ENCODE assay signal across 10 cellular contexts in the genomic region with DNA sequence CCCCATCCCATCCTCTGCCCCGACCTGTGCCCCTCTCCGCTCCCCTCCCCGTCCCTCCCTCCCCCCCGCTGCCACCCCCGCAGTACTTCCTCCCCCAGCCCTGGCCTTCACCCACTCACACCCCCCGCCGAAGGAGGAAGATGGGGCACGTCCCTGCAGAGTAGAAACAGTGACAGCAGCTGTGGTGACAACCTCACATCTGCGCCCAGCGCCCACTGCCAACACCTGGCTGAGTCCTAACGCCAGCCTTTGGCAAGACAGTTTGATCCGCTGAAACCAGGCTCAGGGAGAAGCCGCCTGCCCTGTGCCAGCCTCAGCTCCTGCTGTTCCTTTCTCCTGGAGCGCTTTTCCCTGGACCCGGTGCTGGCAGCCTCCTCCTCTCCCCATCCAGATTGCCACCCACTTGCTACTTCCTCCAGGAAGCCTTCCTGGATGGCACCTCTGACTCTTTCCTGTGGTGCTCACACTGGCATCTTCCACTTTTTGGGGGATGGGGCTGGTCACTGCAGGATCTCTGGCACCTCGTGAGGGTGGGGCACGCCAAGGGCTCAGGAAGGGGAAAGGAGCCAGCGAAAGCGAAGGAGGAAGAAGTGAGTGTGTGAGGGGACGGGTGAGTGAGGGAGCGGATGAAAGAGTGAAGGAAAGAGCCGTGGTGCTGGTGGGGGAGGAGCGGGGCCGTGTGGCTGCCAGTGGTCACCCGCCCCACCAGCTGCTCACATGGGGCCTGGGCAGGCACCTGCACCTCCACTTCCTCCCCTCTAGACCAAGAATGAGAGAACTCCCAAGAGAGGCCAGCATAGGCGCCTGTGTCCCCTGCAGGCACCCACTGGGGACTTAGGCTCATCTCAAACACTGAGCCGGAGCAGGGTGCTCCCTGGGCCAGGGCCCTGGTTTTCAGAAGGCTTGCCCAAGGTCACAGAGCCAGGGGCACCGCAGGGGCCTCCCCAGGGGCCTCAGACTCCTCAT. TPM values are rescaled to one million over a fixed set of nuclear protein-coding genes. Genes with fewer than 3 reads are reported as not detected.
A peak's percentile ranks its signal among the peaks of the same experiment; 100 is the strongest.
DNase-seq lines count a peak whose midpoint lies in the region; ATAC-seq, FAIRE-seq and TF ChIP-seq lines count a peak whose summit lies in the region.
"Had no signal": no experiment of that assay in that cellular context is flagged by ENCODE, and none has a peak within 500 bp of the region (broad histone marks: within the 10 kb centered on the region; RNA-seq: fewer than 3 reads in every experiment).

No MANE protein-coding gene starts in this region.

- H4K20me1 ChIP-seq in K562 (replicated peaks; ENCODE audit: control insufficient read depth, insufficient read depth, low read length): peaks cover 44% of the 10 kb centered on the region

- POLR2A ChIA-PET in K562 (lab: Yijun Ruan, JAX): interaction anchor here (0.6 kb wide), 1 partner anchor 30 kb away, joined by 3 read pairs; no protein-coding TSS in a partner anchor

- H3K9me3 ChIP-seq in K562 (replicated peaks; ENCODE audit: control insufficient read depth, insufficient read depth, low read depth, low read length): no peaks in the 10 kb centered on the region
- H3K9me3 ChIP-seq: esophagus squamous epithelium had no signal

- peak; percentile 49 for DNase-seq in activated gamma-delta T cell treated with Interleukin-2 at 50 U/mL for 16 hours
- DNase-seq in activated gamma-delta T cell (lab: John Stamatoyannopoulos, UW): no peak
- peak; percentile 79 for DNase-seq in Jurkat, Clone E6-1 (ENCODE audit: low read depth, low spot score)
- DNase-seq in K562 (ENCODE audit: extremely low read depth in 1 of 4, low spot score in 3 of 4): no peak
- DNase-seq in retina: no peak
- DNase-seq in kidney tubule cell (ENCODE audit: low spot score): no peak
- DNase-seq in SHP77 (lab: John Stamatoyannopoulos, UW): no peak
- DNase-seq: esophagus squamous epithelium, NCI-H1930 had no signal

- TF ChIP-seq POLR2A in K562 (conservative IDR thresholded peaks at IDR 0.05): no peak

- H3K9me1 ChIP-seq in K562 (ENCODE audit: control insufficient read depth, insufficient read depth, low read length): peaks cover 11% of the 10 kb centered on the region

- H3K36me3 ChIP-seq in K562 (ENCODE audit: control insufficient read depth, insufficient read depth, low read length): peaks cover 60% of the 10 kb centered on the region; the same call in 2 of the 3 replicates
- H3K36me3 ChIP-seq: esophagus squamous epithelium had no signal

- peaks cover 2 to 98% of the 10 kb centered on the region in 2 experiments; a peak in 4 of 5 replicates for H3K4me1 ChIP-seq in K562 (replicated peaks in 1 of 2; ENCODE audit: control insufficient read depth in 2 of 2, insufficient read depth in 2 of 2, low read length in 2 of 2)
- H3K4me1 ChIP-seq: esophagus squamous epithelium had no signal

- in situ Hi-C loops in K562 (cut with MboI): no loop called here

- no peak overlapping the region for H2AFZ ChIP-seq in K562 (ENCODE audit: low read depth, low read length)

- no peak overlapping the region for H3K4me3 ChIP-seq in Jurkat, Clone E6-1 (ENCODE audit: low read length)
- no peak overlapping the region for H3K4me3 ChIP-seq in K562
- H3K4me3 ChIP-seq: esophagus squamous epithelium had no signal

- H3K4me2 ChIP-seq in K562 (ENCODE audit: insufficient read depth, low read length): no peak overlapping the region

- no peaks in the 10 kb centered on the region for H3K27me3 Mint-ChIP-seq in stimulated activated naive CD8-positive, alpha-beta T cell treated with anti-CD3 and anti-CD28 coated beads, Interleukin-15, Interleukin-2, amounts not matched to agents 100 ng/mL and 50 ng/mL, for 24 hours

- FAIRE-seq in K562 (lab: Jason Lieb, UNC): no peak

- H3K4me3 Mint-ChIP-seq in stimulated activated naive CD8-positive, alpha-beta T cell treated with anti-CD3 and anti-CD28 coated beads, Interleukin-15, Interleukin-2, amounts not matched to agents 100 ng/mL and 50 ng/mL, for 24 hours: peak overlapping the region; percentile 30

- H3K79me2 ChIP-seq in K562 (ENCODE audit: control insufficient read depth, insufficient read depth, low read length): peaks cover 97% of the 10 kb centered on the region

- no TSS peak for BruUV-seq in K562 (replicated peaks; lab: Mats Ljungman, UMichigan)

- no peak for TF ChIP-seq EP300 in K562 (IDR thresholded peaks at IDR 0.05; ENCODE audit: low read length)

- no peaks in the 10 kb centered on the region for H3K36me3 Mint-ChIP-seq in stimulated activated naive CD8-positive, alpha-beta T cell treated with anti-CD3 and anti-CD28 coated beads, Interleukin-15, Interleukin-2, amounts not matched to agents 100 ng/mL and 50 ng/mL, for 24 hours (ENCODE audit: low read depth)

- H3K27ac ChIP-seq in K562 (ENCODE audit: extremely low read depth, low read depth, low read length): no peak overlapping the region
- H3K27ac ChIP-seq: esophagus squamous epithelium had no signal

- no peak overlapping the region for H3K27ac Mint-ChIP-seq in stimulated activated naive CD8-positive, alpha-beta T cell treated with anti-CD3 and anti-CD28 coated beads, Interleukin-15, Interleukin-2, amounts not matched to agents 100 ng/mL and 50 ng/mL, for 24 hours

- ATAC-seq in K562: no peak

- H3K9ac ChIP-seq in K562 (ENCODE audit: insufficient read depth in 1 of 2, low read depth in 2 of 2, low read length in 2 of 2): peak overlapping the region in 1 of 2 experiments; percentile 68; a peak in 1 of 4 replicates

- WGBS in K562 (ENCODE audit: insufficient coverage, low coverage, missing lambda C conversion rate): 87% methylated on average over 15 of the region's 28 CpGs

- intact Hi-C loops in K562 (cut with micrococcal nuclease): no loop called here

- TF ChIP-seq RAD21 in K562 (CRISPR knock-in tag; conservative IDR thresholded peaks at IDR 0.05 in 1 of 2, IDR thresholded peaks at IDR 0.05 in 1 of 2): no peak

- peaks cover 43% of the 10 kb centered on the region for H3K4me1 Mint-ChIP-seq in stimulated activated naive CD8-positive, alpha-beta T cell treated with anti-CD3 and anti-CD28 coated beads, Interleukin-15, Interleukin-2, amounts not matched to agents 100 ng/mL and 50 ng/mL, for 24 hours (ENCODE audit: low read depth)

- H3K9me3 Mint-ChIP-seq in stimulated activated naive CD8-positive, alpha-beta T cell treated with anti-CD3 and anti-CD28 coated beads, Interleukin-15, Interleukin-2, amounts not matched to agents 100 ng/mL and 50 ng/mL, for 24 hours: no peaks in the 10 kb centered on the region

- H3K27me3 ChIP-seq in K562 (ENCODE audit: control insufficient read depth in 2 of 2, insufficient read depth in 2 of 2, low read length in 2 of 2): no peaks in the 10 kb centered on the region

- CTCF ChIA-PET in K562 (lab: Yijun Ruan, JAX; ENCODE audit: low intra/inter-chr PET ratio): no interaction called here

- TF ChIP-seq CTCF in K562 (IDR thresholded peaks at IDR 0.05 in 2 of 3, conservative IDR thresholded peaks at IDR 0.05 in 1 of 3; ENCODE audit: insufficient read depth in 2 of 3, low read depth in 1 of 3, low read length in 3 of 3): no peak

TF ChIP-seq in K562, 482 proteins besides CTCF, POLR2A, EP300 and RAD21:
- TF ChIP-seq DACH1 (IDR thresholded peaks at IDR 0.05; ENCODE audit: partially characterized antibody) (no peak), KDM1A (IDR thresholded peaks at IDR 0.05) (peak in 1 of 2 experiments; percentile 55; a peak in 1 of 4 replicates), SMARCA5 (IDR thresholded peaks at IDR 0.05) (0 out of 2 replicates have a peak, but pooled peaks have one; percentile 19), ZFP36 (IDR thresholded peaks at IDR 0.05; ENCODE audit: low read depth, low read length, partially characterized antibody) (peak; percentile 99), BCOR (IDR thresholded peaks at IDR 0.05) (peak; percentile 81), RNF2 (IDR thresholded peaks at IDR 0.05) (no peak), ZNF436 (CRISPR knock-in tag; IDR thresholded peaks at IDR 0.05) (peak; percentile 55; the same call in 1 of the 2 replicates)
TF ChIP-seq in K562: peak in this region for 5.

RNA-seq across cellular contexts. Expression of a gene that starts 27.0 kb away (rescaled TPM):
- 2.0 TPM for polyA plus RNA-seq in Jurkat, Clone E6-1 (2012; ENCODE audit: insufficient read depth, insufficient read length)
- 14.4 and 38.8 TPM in 2 replicates for total RNA-seq in K562 (2011; cell fraction: chromatin; rRNA removed; ENCODE audit: low replicate concordance)
- 25.3 and 27.9 TPM in 2 replicates for total RNA-seq in K562 (2011; cell fraction: nucleolus; rRNA removed)
- 16.8 and 18.9 TPM in 2 replicates for total RNA-seq in K562 (2011; cell fraction: nucleoplasm; rRNA removed)
- total RNA-seq in K562 (2014; rRNA removed): 4.5 and 8.7 TPM in 2 replicates
- total RNA-seq in K562 (2014; rRNA removed; fragmentation: Illumina TruSeq; extraction: Trizol): 0.26 and 0.47 TPM in 2 replicates
- total RNA-seq in K562 (2015; rRNA removed; fragmentation: Illumina TruSeq; extraction: Trizol): 3.2 and 4.5 TPM in 2 replicates
- 32.7 and 35.9 TPM in 2 replicates for total RNA-seq in K562 (2021)
- 0.88 and 1.4 TPM in 2 replicates for polyA plus RNA-seq in K562 (2011; rRNA removed)
- 0.81 and 4.8 TPM in 2 replicates for polyA plus RNA-seq in K562 (2011; cell fraction: cytosol; rRNA removed)
- 3.4 and 13.6 TPM in 2 replicates for polyA plus RNA-seq in K562 (2011; cell fraction: nucleus; rRNA removed)
- polyA plus RNA-seq in K562 (2012): 7.9 and 12.2 TPM in 2 replicates
- 1.2 and 5.1 TPM in 2 replicates for polyA plus RNA-seq in K562 (2014; fragmentation: Illumina TruSeq; extraction: Trizol)
- polyA plus RNA-seq in K562 (2014; fragmentation: Nextera tagmentation; extraction: Ambion mirVana): under 1 TPM; 0.03 to 0.11 TPM
- 4.7 and 5.5 TPM in 2 replicates for polyA plus RNA-seq in K562 (2014; rRNA removed)
- 0.30 and 1.1 TPM in 2 replicates for polyA minus RNA-seq in K562 (2011; rRNA and poly(A)+ RNA removed)
- polyA minus RNA-seq in K562 (2011; cell fraction: cytosol; rRNA and poly(A)+ RNA removed): 12.3 and 14.7 TPM in 2 replicates
- 7.7 and 10.1 TPM in 2 replicates for polyA minus RNA-seq in K562 (2011; cell fraction: nucleus; rRNA and poly(A)+ RNA removed)

Comparison
In these comparisons a context has a peak if more than half of its experiments do, and no peak if none do; other contexts are left out.
1. DNase-seq: peak in activated gamma-delta T cell treated with Interleukin-2 at 50 U/mL for 16 hours (single experiment) and Jurkat, Clone E6-1 (single experiment); none in activated gamma-delta T cell (single experiment), K562 (0 of 4), retina (single experiment), kidney tubule cell (single experiment) and SHP77 (0 of 2).